Comparison of ENCODE assay signal across 25 cellular contexts in genomic region chr17:70797166-70797565, GRCh38.
DNase-seq lines count a peak whose midpoint lies in the region; ATAC-seq and TF ChIP-seq lines count a peak whose summit lies in the region.
"Had no signal": no experiment of that assay in that cellular context is flagged by ENCODE, and none has a peak within 500 bp of the region (broad histone marks: within the 10 kb centered on the region; RNA-seq: fewer than 3 reads in every experiment).

No MANE protein-coding gene starts in this region.

- WGBS in IMR-90 (ENCODE audit: extremely low coverage in 2 of 2, insufficient read length in 1 of 2), 2 experiments, result 60 to 100% methylated on average over 1 to 2 of the region's 5 CpGs

- no peaks in the 10 kb centered on the region for H3K4me1 Mint-ChIP-seq in Calu3 (ENCODE audit: low read depth, unreplicated experiment)
- H3K4me1 Mint-ChIP-seq: IgD-negative memory B cell had no signal

- H3K56ac ChIP-seq in IMR-90 (ENCODE audit: extremely low read depth, insufficient read depth, low read length), result no peak overlapping the region

- H3K27me3 Mint-ChIP-seq in Calu3 (ENCODE audit: unreplicated experiment), result no peaks in the 10 kb centered on the region
- H3K27me3 Mint-ChIP-seq: CD4-positive, alpha-beta T cell; IgD-negative memory B cell had no signal

- H2AFZ ChIP-seq in IMR-90 (replicated peaks; ENCODE audit: low read length, poor library complexity), result peak overlapping the region; percentile 58
- H2AFZ ChIP-seq: GM23248 had no signal

- no peak overlapping the region for H3K23ac ChIP-seq in IMR-90 (ENCODE audit: low read depth, low read length)

- H3K36me3 Mint-ChIP-seq in Calu3 (ENCODE audit: insufficient read depth, unreplicated experiment), result no peaks in the 10 kb centered on the region
- H3K36me3 Mint-ChIP-seq: IgD-negative memory B cell had no signal

- no peak overlapping the region for H3K9ac ChIP-seq in IMR-90 (ENCODE audit: low read depth, low read length)
- H3K9ac ChIP-seq: BLaER1 treated with 17β-estradiol and CSF1 and Interleukin-3, amounts not matched to agents 10 nM and 100 nM; GM23248; KMS-11 had no signal

- DNase-seq in D341Med (ENCODE audit: low spot score) (peak; percentile 44), IMR-90 (no peak), amniotic epithelial cell (ENCODE audit: low read depth) (peak; percentile 7), fibroblast of peridontal ligament (ENCODE audit: extremely low read depth) (peak; percentile 39), NCI-H2107 (lab: John Stamatoyannopoulos, UW) (no peak), Calu3 (no peak)
- DNase-seq: AML-193; CD4-positive, alpha-beta T cell; EL; GDM1; GM23248; H7; NCI-H1048; NCI-H1417; NCI-H1694; NCI-H2029 treated with DMSO at 0.1 percent for 48 hours; NCI-H2227 treated with DMSO at 0.1 percent for 48 hours; SHP77 had no signal

- intact Hi-C loops in IMR-90 (cut with micrococcal nuclease) (no loop called here), Calu3 (cut with micrococcal nuclease; ENCODE audit: unreplicated experiment) (no loop called here)

- no peak overlapping the region for H2BK5ac ChIP-seq in IMR-90 (ENCODE audit: low read depth, low read length, poor library complexity, severe bottlenecking)

- no peak for TF ChIP-seq RAD21 in IMR-90 (IDR thresholded peaks at IDR 0.05; ENCODE audit: low read length)

- BruUV-seq in IMR-90 (replicated peaks; lab: Mats Ljungman, UMichigan), result no TSS peak
- BruUV-seq in Calu3 (replicated peaks; lab: Mats Ljungman, UMichigan), result no TSS peak

- H3K4ac ChIP-seq in IMR-90 (ENCODE audit: low read depth, low read length), result no peak overlapping the region

- H2BK120ac ChIP-seq in IMR-90 (ENCODE audit: low read depth, low read length), result no peak overlapping the region

- ATAC-seq in IMR-90 (ENCODE audit: low read depth), result no peak
- no peak for ATAC-seq in GM19455 (IDR thresholded peaks at IDR 0.05; ENCODE audit: unreplicated experiment)
- ATAC-seq in HG03521 (IDR thresholded peaks at IDR 0.05; ENCODE audit: unreplicated experiment), result no peak
- ATAC-seq: GM12878 had no signal

- no peak overlapping the region for H2BK15ac ChIP-seq in IMR-90 (ENCODE audit: low read depth, low read length)

- no peak overlapping the region for H2AK9ac ChIP-seq in IMR-90 (replicated peaks; ENCODE audit: low read depth, low read length, poor library complexity)

- CTCF ChIA-PET in IMR-90 (lab: Yijun Ruan, JAX) (no interaction called here), Calu3 (lab: Charles Lee) (no interaction called here)

- no peak overlapping the region for H2AK5ac ChIP-seq in IMR-90 (ENCODE audit: low read depth, low read length)

- H3K4me1 ChIP-seq in IMR-90 (ENCODE audit: control insufficient read depth, insufficient read depth, low read length), result no peaks in the 10 kb centered on the region

- H3K27me3 ChIP-seq in IMR-90 (ENCODE audit: control insufficient read depth, insufficient read depth, low read length), result no peaks in the 10 kb centered on the region
- H3K27me3 ChIP-seq: BLaER1 treated with 17β-estradiol and CSF1 and Interleukin-3, amounts not matched to agents 10 nM and 100 nM had no signal

- H4K91ac ChIP-seq in IMR-90 (ENCODE audit: insufficient read depth, low read depth, low read length), result no peak overlapping the region

- POLR2A ChIA-PET in IMR-90 (lab: Charles Lee; ENCODE audit: unreplicated experiment), result no interaction called here

- no peak overlapping the region for H3K4me3 ChIP-seq in IMR-90 (ENCODE audit: insufficient read depth, low read depth, low read length)
- H3K4me3 ChIP-seq: BLaER1 treated with 17β-estradiol and CSF1 and Interleukin-3, amounts not matched to agents 10 nM and 100 nM; GM12878; GM23248 had no signal

- no peak overlapping the region for H3K27ac ChIP-seq in IMR-90 (ENCODE audit: insufficient read depth, low read length)
- H3K27ac ChIP-seq: BLaER1 treated with 17β-estradiol and CSF1 and Interleukin-3, amounts not matched to agents 10 nM and 100 nM; GM23248; KMS-11; RWPE1 had no signal

- H3K4me3 Mint-ChIP-seq in Calu3 (ENCODE audit: low read depth, unreplicated experiment), result no peak overlapping the region
- H3K4me3 Mint-ChIP-seq: CD4-positive, alpha-beta T cell; IgD-negative memory B cell had no signal

- no peak overlapping the region for H3K14ac ChIP-seq in IMR-90 (replicated peaks; ENCODE audit: low read depth, low read length)

- no peak for TF ChIP-seq POLR2A in IMR-90 (IDR thresholded peaks at IDR 0.05; ENCODE audit: low read depth, low read length)

- no peak overlapping the region for H4K5ac ChIP-seq in IMR-90 (ENCODE audit: low read depth, low read length)

- dilution Hi-C loops in IMR-90 (cut with HindIII; ENCODE audit: low sequenced_read_pairs, unreplicated experiment), result no loop called here

- in situ Hi-C loops in IMR-90 (cut with MboI; ENCODE audit: low sequenced_read_pairs), result loop anchor here (25.0 kb wide), 1 partner anchor 665 kb away; no protein-coding TSS in a partner anchor

- no peak overlapping the region for H3K18ac ChIP-seq in IMR-90 (ENCODE audit: low read depth, low read length)

- H4K8ac ChIP-seq in IMR-90 (ENCODE audit: low read depth in 2 of 2, low read length in 2 of 2), result no peak overlapping the region

- no peak overlapping the region for H3K4me2 ChIP-seq in IMR-90 (ENCODE audit: low read depth, low read length)
- H3K4me2 ChIP-seq: KMS-11 had no signal

- peaks cover 3% of the 10 kb centered on the region for H3K9me3 Mint-ChIP-seq in Calu3 (ENCODE audit: low read depth, unreplicated experiment)

- H3K36me3 ChIP-seq in IMR-90 (ENCODE audit: control insufficient read depth, insufficient read depth, low read length), result no peaks in the 10 kb centered on the region
- H3K36me3 ChIP-seq: BLaER1 treated with 17β-estradiol and CSF1 and Interleukin-3, amounts not matched to agents 10 nM and 100 nM had no signal

- H3K27ac Mint-ChIP-seq in Calu3 (ENCODE audit: unreplicated experiment), result no peak overlapping the region
- H3K27ac Mint-ChIP-seq: CD4-positive, alpha-beta T cell; IgD-negative memory B cell had no signal

- no peaks in the 10 kb centered on the region for H3K9me1 ChIP-seq in IMR-90 (ENCODE audit: insufficient read depth, low read length)

- no peaks in the 10 kb centered on the region for H3K79me1 ChIP-seq in IMR-90 (ENCODE audit: low read depth in 1 of 2, low read length in 2 of 2)

- no peaks in the 10 kb centered on the region for H4K20me1 ChIP-seq in IMR-90 (ENCODE audit: insufficient read depth, low read length)
- H4K20me1 ChIP-seq: BLaER1 treated with 17β-estradiol and CSF1 and Interleukin-3, amounts not matched to agents 10 nM and 100 nM had no signal

- H3K9me3 ChIP-seq in IMR-90 (ENCODE audit: control insufficient read depth, insufficient read depth, low read length), result 0 out of 2 replicates have a peak, but pooled peaks cover 2% of the 10 kb centered on the region

- H2BK20ac ChIP-seq in IMR-90 (ENCODE audit: low read depth, low read length), result no peak overlapping the region

- TF ChIP-seq CTCF in IMR-90 (conservative IDR thresholded peaks at IDR 0.05; ENCODE audit: low read depth, low read length) (no peak), Calu3 (IDR thresholded peaks at IDR 0.05; ENCODE audit: unreplicated experiment) (no peak)

TF ChIP-seq in IMR-90, 13 proteins besides CTCF, POLR2A, EP300 and RAD21:
- no peak for TF ChIP-seq RFX5 (IDR thresholded peaks at IDR 0.05; ENCODE audit: low read depth, low read length)
- no peak for TF ChIP-seq BHLHE40 (IDR thresholded peaks at IDR 0.05; ENCODE audit: low read depth, low read length)
- no peak for TF ChIP-seq USF2 (IDR thresholded peaks at IDR 0.05; ENCODE audit: low read depth, low read length)
- TF ChIP-seq RCOR1 (IDR thresholded peaks at IDR 0.05; ENCODE audit: insufficient replicate concordance, low read length), result no peak

Comparison
In these comparisons a context has a peak if more than half of its experiments do, and no peak if none do; other contexts are left out.
1. DNase-seq: peak in D341Med (single experiment), amniotic epithelial cell (single experiment) and fibroblast of peridontal ligament (single experiment); none in IMR-90 (single experiment), NCI-H2107 (single experiment) and Calu3 (single experiment).